25 cellular contexts compared by ENCODE assay signal in the genomic region with DNA sequence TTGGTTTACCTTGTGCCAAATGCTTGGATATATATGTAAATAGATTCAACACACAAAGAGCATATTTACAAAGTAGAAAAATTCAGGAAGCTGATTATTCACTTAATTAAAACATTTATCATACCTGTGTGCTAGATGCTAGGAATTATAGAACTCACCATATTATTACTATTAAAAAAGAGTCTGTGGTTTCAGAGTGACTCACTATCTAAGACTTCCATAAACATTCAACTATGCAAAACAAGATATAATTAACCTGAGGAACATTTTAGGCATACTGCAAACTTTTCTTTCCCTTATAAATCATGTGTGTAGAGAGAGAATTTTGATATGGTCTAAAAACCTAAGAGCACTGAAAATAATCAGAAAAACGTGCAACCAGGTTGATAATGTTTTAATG. TPM values are rescaled to one million over a fixed set of nuclear protein-coding genes. Genes with fewer than 3 reads are reported as not detected.
DNase-seq lines count a peak whose midpoint lies in the region; FAIRE-seq and TF ChIP-seq lines count a peak whose summit lies in the region.
"Had no signal": no experiment of that assay in that cellular context is flagged by ENCODE, and none has a peak within 500 bp of the region (broad histone marks: within the 10 kb centered on the region; RNA-seq: fewer than 3 reads in every experiment).

No MANE protein-coding gene starts in this region.

- H3K27me3 ChIP-seq in mammary epithelial cell (ENCODE audit: insufficient read depth, low read length) (no peaks in the 10 kb centered on the region), keratinocyte (ENCODE audit: control insufficient read depth, extremely low read depth, insufficient read depth, low read length) (no peaks in the 10 kb centered on the region), A673 (replicated peaks; ENCODE audit: insufficient read depth, low read depth, low read length, poor library complexity) (no peaks in the 10 kb centered on the region)
- H3K27me3 ChIP-seq: cardiac muscle cell, hepatocyte had no signal

- no peaks in the 10 kb centered on the region for H3K9me1 ChIP-seq in keratinocyte (ENCODE audit: control insufficient read depth, extremely low read depth, insufficient read depth, low read length)

- H3K79me2 ChIP-seq in mammary epithelial cell (ENCODE audit: insufficient read depth, low read length): peaks cover 45% of the 10 kb centered on the region
- peaks cover 11% of the 10 kb centered on the region for H3K79me2 ChIP-seq in keratinocyte (ENCODE audit: control insufficient read depth, insufficient read depth, low read length)

- H2AFZ ChIP-seq in mammary epithelial cell (ENCODE audit: low read depth, low read length) (no peak overlapping the region), keratinocyte (ENCODE audit: control insufficient read depth, low read length) (no peak overlapping the region)
- H2AFZ ChIP-seq: hepatocyte had no signal

- dilution Hi-C loops in mammary epithelial cell (cut with HindIII; ENCODE audit: low sequenced_read_pairs) (no loop called here), keratinocyte (cut with MboI; ENCODE audit: extremely low pct_ligation_motif_present, low sequenced_read_pairs) (no loop called here)

- H3K9ac ChIP-seq in mammary epithelial cell (ENCODE audit: insufficient read depth, low read length) (no peak overlapping the region), keratinocyte (ENCODE audit: control insufficient read depth, extremely low read depth, insufficient read depth, low read length) (no peak overlapping the region)

- H4K20me1 ChIP-seq in mammary epithelial cell (ENCODE audit: insufficient read depth, low read length) (no peaks in the 10 kb centered on the region), keratinocyte (ENCODE audit: control insufficient read depth, extremely low read depth, insufficient read depth, low read length) (no peaks in the 10 kb centered on the region)

- H3K4me3 Mint-ChIP-seq in activated CD4-positive, alpha-beta memory T cell treated with anti-CD3 and anti-CD28 coated beads for 36 hours: no peak overlapping the region
- H3K4me3 Mint-ChIP-seq in CD14-positive monocyte: no peak overlapping the region
- H3K4me3 Mint-ChIP-seq: activated CD8-positive, alpha-beta T cell treated with anti-CD3 and anti-CD28 coated beads for 36 hours had no signal

- in situ Hi-C loops in mammary epithelial cell (cut with MboI; ENCODE audit: low sequenced_read_pairs in 2 of 2): no loop called here

- H3K36me3 ChIP-seq in mammary epithelial cell (ENCODE audit: insufficient read depth, low read length) (peaks cover 26% of the 10 kb centered on the region), keratinocyte (ENCODE audit: control insufficient read depth in 2 of 2, extremely low read depth in 1 of 2, insufficient read depth in 2 of 2, low read length in 2 of 2) (peaks cover 18 to 21% of the 10 kb centered on the region in 2 experiments), A673 (ENCODE audit: insufficient read depth, low read length, poor library complexity, severe bottlenecking) (no peaks in the 10 kb centered on the region)
- H3K36me3 ChIP-seq: prostate gland had no signal

- WGBS in mammary epithelial cell (ENCODE audit: low coverage, missing lambda C conversion rate): 83% methylated on average over 1 of the region's 1 CpG

- H3K9me3 ChIP-seq in mammary epithelial cell (replicated peaks; ENCODE audit: insufficient read depth, low read length) (no peaks in the 10 kb centered on the region), keratinocyte (ENCODE audit: control insufficient read depth, low read depth, low read length) (no peaks in the 10 kb centered on the region), A673 (ENCODE audit: low read depth, low read length, poor library complexity, severe bottlenecking) (no peaks in the 10 kb centered on the region)
- H3K9me3 ChIP-seq: prostate gland had no signal

- H3K4me1 ChIP-seq in mammary epithelial cell (ENCODE audit: insufficient read depth, low read length) (peaks cover 22% of the 10 kb centered on the region), keratinocyte (ENCODE audit: control insufficient read depth, extremely low read depth, insufficient read depth, low read length) (peaks cover 14% of the 10 kb centered on the region), A673 (ENCODE audit: insufficient read depth, low read length, poor library complexity, severe bottlenecking) (no peaks in the 10 kb centered on the region)
- H3K4me1 ChIP-seq: prostate gland had no signal

- H3K27me3 Mint-ChIP-seq in activated CD4-positive, alpha-beta memory T cell treated with anti-CD3 and anti-CD28 coated beads for 36 hours: no peaks in the 10 kb centered on the region
- no peaks in the 10 kb centered on the region for H3K27me3 Mint-ChIP-seq in CD14-positive monocyte (ENCODE audit: low read depth in 3 of 3)
- H3K27me3 Mint-ChIP-seq: activated CD8-positive, alpha-beta T cell treated with anti-CD3 and anti-CD28 coated beads for 36 hours had no signal

- POLR2A ChIA-PET in activated CD4-positive, alpha-beta memory T cell treated with anti-CD3 and anti-CD28 coated beads for 36 hours (lab: Charles Lee): no interaction called here
- POLR2A ChIA-PET in A673 (lab: Charles Lee; ENCODE audit: low non-redundant PET): no interaction called here

- H3K9me3 Mint-ChIP-seq in activated CD4-positive, alpha-beta memory T cell treated with anti-CD3 and anti-CD28 coated beads for 36 hours: no peaks in the 10 kb centered on the region
- H3K9me3 Mint-ChIP-seq in CD14-positive monocyte: peaks cover 0 to 2% (median 0%) of the 10 kb centered on the region in 7 donors
- H3K9me3 Mint-ChIP-seq: activated CD8-positive, alpha-beta T cell treated with anti-CD3 and anti-CD28 coated beads for 36 hours had no signal

- no peak for DNase-seq in GM19239 (ENCODE audit: insufficient read length, low spot score)
- DNase-seq in M059J (ENCODE audit: low read depth): peak; percentile 70
- DNase-seq in mammary epithelial cell: peak; percentile 47
- DNase-seq in keratinocyte (ENCODE audit: low read depth, low spot score): no peak
- no peak for DNase-seq in activated CD4-positive, alpha-beta memory T cell treated with anti-CD3 and anti-CD28 coated beads for 36 hours
- DNase-seq in stimulated activated naive CD4-positive, alpha-beta T cell treated with Interleukin-2 at 50 U/mL for 16 hours (lab: John Stamatoyannopoulos, UW): no peak
- DNase-seq in A673 (ENCODE audit: low spot score): no peak
- no peak for DNase-seq in CD14-positive monocyte (ENCODE audit: low spot score)
- DNase-seq: activated CD4-positive, CD25-positive, alpha-beta regulatory T cell; activated CD8-positive, alpha-beta T cell treated with anti-CD3 and anti-CD28 coated beads for 36 hours; activated effector memory CD4-positive, alpha-beta T cell treated with anti-CD3 and anti-CD28 coated beads, Interleukin-2, amount 50 U/mL, for 16 hours; activated T-cell treated with anti-CD3 and anti-CD28 coated beads for 4 hours; dermis blood vessel endothelial cell; DMS 273 treated with DMSO at 0.1 percent for 48 hours; islet precursor cell; Karpas-422; NCI-H1092 treated with DMSO at 0.1 percent for 48 hours; NCI-H524; RPMI8226; substantia nigra had no signal

- no peak overlapping the region for H3K4me2 ChIP-seq in mammary epithelial cell (ENCODE audit: insufficient read depth, low read depth, low read length)
- H3K4me2 ChIP-seq in keratinocyte (ENCODE audit: control insufficient read depth, extremely low read depth, insufficient read depth, low read depth, low read length): no peak overlapping the region
- H3K4me2 ChIP-seq: hepatocyte had no signal

- CTCF ChIA-PET in mammary epithelial cell (lab: Charles Lee; ENCODE audit: low non-redundant PET): no interaction called here
- CTCF ChIA-PET in activated CD4-positive, alpha-beta memory T cell treated with anti-CD3 and anti-CD28 coated beads for 36 hours (lab: Charles Lee): no interaction called here
- CTCF ChIA-PET in A673 (lab: Charles Lee): no interaction called here

- no peak overlapping the region for H3K4me3 ChIP-seq in mammary epithelial cell (replicated peaks in 1 of 3; ENCODE audit: insufficient read depth in 1 of 3, low read depth in 2 of 3, low read length in 3 of 3)
- H3K4me3 ChIP-seq in keratinocyte (ENCODE audit: control insufficient read depth in 2 of 3, extremely low read depth in 1 of 3, insufficient read depth in 2 of 3, low read depth in 1 of 3, low read length in 3 of 3): no peak overlapping the region
- H3K4me3 ChIP-seq in A673 (ENCODE audit: low read depth, low read length, poor library complexity, severe bottlenecking): no peak overlapping the region
- H3K4me3 ChIP-seq: cardiac muscle cell, hepatocyte, lung, prostate gland had no signal

- FAIRE-seq in GM19239 (lab: Jason Lieb, UNC): peak; percentile 23
- no peak for FAIRE-seq in keratinocyte (lab: Jason Lieb, UNC)
- FAIRE-seq: G401.6 had no signal

- TF ChIP-seq CTCF in mammary epithelial cell (conservative IDR thresholded peaks at IDR 0.05 in 1 of 2, IDR thresholded peaks at IDR 0.05 in 1 of 2; ENCODE audit: extremely low read depth in 1 of 2, insufficient read depth in 1 of 2, low read depth in 1 of 2, low read length in 2 of 2) (no peak), keratinocyte (optimal IDR thresholded peaks at IDR 0.05 in 1 of 3, IDR thresholded peaks at IDR 0.05 in 1 of 3, conservative IDR thresholded peaks at IDR 0.05 in 1 of 3; ENCODE audit: extremely low read depth in 1 of 3, insufficient read depth in 2 of 3, low read length in 3 of 3) (no peak), A673 (conservative IDR thresholded peaks at IDR 0.05; ENCODE audit: low read depth, low read length) (no peak), CD14-positive monocyte (IDR thresholded peaks at IDR 0.05) (no peak)

- BruUV-seq in mammary epithelial cell (replicated peaks; lab: Mats Ljungman, UMichigan) (no TSS peak), A673 (replicated peaks; lab: Mats Ljungman, UMichigan) (no TSS peak)

- H3K27ac Mint-ChIP-seq in activated CD4-positive, alpha-beta memory T cell treated with anti-CD3 and anti-CD28 coated beads for 36 hours: no peak overlapping the region
- H3K27ac Mint-ChIP-seq in CD14-positive monocyte: no peak overlapping the region
- H3K27ac Mint-ChIP-seq: activated CD8-positive, alpha-beta T cell treated with anti-CD3 and anti-CD28 coated beads for 36 hours had no signal

- H3K27ac ChIP-seq in mammary epithelial cell (ENCODE audit: insufficient read depth, low read depth, low read length): no peak overlapping the region
- peak overlapping the region; percentile 10 for H3K27ac ChIP-seq in keratinocyte (ENCODE audit: control insufficient read depth, insufficient read depth, low read length)
- no peak overlapping the region for H3K27ac ChIP-seq in A673 (ENCODE audit: low read depth, low read length, poor library complexity, severe bottlenecking)
- H3K27ac ChIP-seq: cardiac muscle cell, hepatocyte, prostate gland had no signal

- peaks cover 48% of the 10 kb centered on the region for H3K36me3 Mint-ChIP-seq in activated CD4-positive, alpha-beta memory T cell treated with anti-CD3 and anti-CD28 coated beads for 36 hours
- peaks cover 57 to 79% of the 10 kb centered on the region in 2 donors for H3K36me3 Mint-ChIP-seq in CD14-positive monocyte

- intact Hi-C loops in mammary epithelial cell (cut with micrococcal nuclease): no loop called here
- intact Hi-C loops in activated CD4-positive, alpha-beta memory T cell treated with anti-CD3 and anti-CD28 coated beads for 36 hours (cut with micrococcal nuclease): no loop called here
- intact Hi-C loops in A673 (cut with micrococcal nuclease; ENCODE audit: unreplicated experiment): no loop called here
- intact Hi-C loops in CD14-positive monocyte (cut with micrococcal nuclease): no loop called here

- peaks cover 22% of the 10 kb centered on the region for H3K4me1 Mint-ChIP-seq in activated CD4-positive, alpha-beta memory T cell treated with anti-CD3 and anti-CD28 coated beads for 36 hours (ENCODE audit: low read depth)
- peaks cover 1% of the 10 kb centered on the region for H3K4me1 Mint-ChIP-seq in CD14-positive monocyte

RNA-seq across cellular contexts. Expression of gene CTSC, which starts 27.3 kb away (rescaled TPM):
- 338 and 359 TPM in 2 replicates for total RNA-seq in M059J (2014; rRNA removed; shearing (Covaris generic))
- 100 to 1,000 TPM; 192 to 609 TPM for total RNA-seq in mammary epithelial cell
- polyA plus RNA-seq in mammary epithelial cell: 776 TPM
- 436 TPM for polyA minus RNA-seq in mammary epithelial cell
- 540 to 659 TPM (median 658 TPM) in 3 replicates for polyA plus RNA-seq in keratinocyte
- 80.4 TPM for polyA plus RNA-seq in keratinocyte (2011; ENCODE audit: low read depth)
- 311 and 448 TPM in 2 replicates for polyA plus RNA-seq in keratinocyte (2011; cell fraction: cytosol; rRNA removed)
- 738 and 908 TPM in 2 replicates for polyA plus RNA-seq in keratinocyte (2011; cell fraction: nucleus; rRNA removed)
- 240 and 665 TPM in 2 replicates for polyA plus RNA-seq in keratinocyte (2012; ENCODE audit: low replicate concordance)
- polyA minus RNA-seq in keratinocyte: 119 to 312 TPM (median 256 TPM) in 3 replicates
- 1,086 TPM for polyA minus RNA-seq in keratinocyte (2011; cell fraction: cytosol; rRNA and poly(A)+ RNA removed)
- 488 and 685 TPM in 2 replicates for polyA minus RNA-seq in keratinocyte (2011; cell fraction: nucleus; rRNA and poly(A)+ RNA removed)
- 10 to 100 TPM; 66.5 to 70.7 TPM for total RNA-seq in activated CD4-positive, alpha-beta memory T cell treated with anti-CD3 and anti-CD28 coated beads for 36 hours
- 86.4 and 116 TPM in 2 replicates for total RNA-seq in A673 (2021)
- 100 to 1,000 TPM; 284 to 415 TPM for polyA plus RNA-seq in CD14-positive monocyte

Comparison
In these comparisons a context has a peak if more than half of its experiments do, and no peak if none do; other contexts are left out.
1. DNase-seq: peak in M059J (single experiment) and mammary epithelial cell (single experiment); none in GM19239 (single experiment), keratinocyte (single experiment), activated CD4-positive, alpha-beta memory T cell treated with anti-CD3 and anti-CD28 coated beads for 36 hours (single experiment), stimulated activated naive CD4-positive, alpha-beta T cell treated with Interleukin-2 at 50 U/mL for 16 hours (single experiment), A673 (single experiment) and CD14-positive monocyte (single experiment).